ENCODE assay signal across 8 cellular contexts in the genomic region with DNA sequence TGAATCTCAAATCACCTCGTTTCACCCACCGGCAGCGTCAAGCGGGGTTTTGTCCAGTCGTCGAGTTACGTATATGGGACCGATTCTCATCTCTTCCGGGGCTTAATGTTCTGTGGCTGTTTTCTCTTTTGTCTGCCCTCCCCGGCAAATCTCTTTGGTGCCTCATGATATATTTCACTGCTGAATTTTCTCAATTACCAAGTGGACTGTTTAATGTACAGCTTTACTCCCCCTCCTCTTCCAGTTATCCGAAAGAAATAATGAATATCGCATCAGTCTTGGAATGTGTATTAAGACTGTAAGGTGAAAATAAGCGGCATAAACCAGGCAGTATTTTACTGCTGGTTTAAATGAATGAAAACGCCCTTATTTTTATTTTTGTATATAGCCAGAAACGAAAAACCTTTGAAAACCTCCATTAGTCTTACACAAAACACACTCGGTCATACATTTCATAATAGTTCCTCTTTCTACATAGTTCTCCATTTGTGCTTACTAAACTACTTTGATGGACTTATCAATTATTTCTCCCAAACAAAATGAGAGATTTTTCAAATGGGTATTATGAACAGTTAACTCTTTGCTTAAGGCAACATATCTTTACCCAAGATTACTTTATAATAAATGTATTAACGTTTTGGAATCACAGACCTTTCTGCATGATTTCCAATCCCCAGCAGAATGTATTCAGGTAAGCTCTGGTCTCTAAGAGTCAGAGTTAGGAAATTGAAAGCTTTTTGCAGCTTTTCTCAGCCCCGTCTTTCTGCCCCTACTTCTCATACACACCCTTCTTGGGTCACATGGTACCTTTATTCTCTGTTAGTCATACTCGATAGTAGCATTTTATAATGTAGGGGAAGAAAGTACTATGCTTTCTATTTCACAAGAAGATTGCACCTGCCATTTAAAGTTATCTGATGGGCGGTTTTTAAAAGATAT. TPM values are rescaled to one million over a fixed set of nuclear protein-coding genes. Genes with fewer than 3 reads are reported as not detected.
A peak's percentile ranks its signal among the peaks of the same experiment; 100 is the strongest.
DNase-seq lines count a peak whose midpoint lies in the region; ATAC-seq and TF ChIP-seq lines count a peak whose summit lies in the region.

No MANE protein-coding gene starts in this region.

- peaks cover 6% of the 10 kb centered on the region for H3K36me3 ChIP-seq in mesodermal cell (ENCODE audit: control insufficient read depth, insufficient read depth, low read length)

- peaks cover 8% of the 10 kb centered on the region for H3K36me3 Mint-ChIP-seq in central memory CD8-positive, alpha-beta T cell (ENCODE audit: insufficient read depth)

- no peaks in the 10 kb centered on the region for H3K9me3 ChIP-seq in AG04450 (ENCODE audit: control insufficient read depth, insufficient read depth, low read length)
- H3K9me3 ChIP-seq in mesodermal cell (ENCODE audit: control insufficient read depth, low read length): no peaks in the 10 kb centered on the region

- H3K4me3 ChIP-seq in AG04450 (ENCODE audit: low read depth, low read length) (peak overlapping the region; percentile 74), mesodermal cell (ENCODE audit: extremely low read depth, insufficient read depth, low read length, poor library complexity, severe bottlenecking) (peak overlapping the region; percentile 62)

- DNase-seq in AG04450 (ENCODE audit: low read depth, low spot score) (no peak), OCI-M1 (lab: John Stamatoyannopoulos, UW) (peak; percentile 75), NCI-H2227 treated with DMSO at 0.1 percent for 48 hours (lab: John Stamatoyannopoulos, UW) (no peak), T-helper 9 cell (no peak)
- peak in 1 of 2 donors; percentile 13 for DNase-seq in central memory CD8-positive, alpha-beta T cell (ENCODE audit: low spot score in 2 of 2)

- peak overlapping the region; percentile 98 for H3K4me3 Mint-ChIP-seq in central memory CD8-positive, alpha-beta T cell

- H3K4me1 Mint-ChIP-seq in central memory CD8-positive, alpha-beta T cell: peaks cover 10% of the 10 kb centered on the region

- POLR2A ChIA-PET in AG04450 (lab: Yijun Ruan, JAX): interaction anchor here (0.5 kb wide), 1 partner anchor 1002 kb away, joined by 6 read pairs; no protein-coding TSS in a partner anchor

- WGBS in mesodermal cell (ENCODE audit: insufficient coverage in 2 of 2), 2 experiments: 0 to 2% methylated on average over 8 to 11 of the region's 20 CpGs

- H3K27me3 Mint-ChIP-seq in central memory CD8-positive, alpha-beta T cell: no peaks in the 10 kb centered on the region

- H3K27ac ChIP-seq in AG04450 (ENCODE audit: low read depth, low read length): peak overlapping the region; percentile 87
- peak overlapping the region; percentile 89 for H3K27ac ChIP-seq in mesodermal cell (ENCODE audit: low read depth, low read length, severe bottlenecking)

- H3K27me3 ChIP-seq in AG04450 (ENCODE audit: control insufficient read depth, insufficient read depth, low read length): no peaks in the 10 kb centered on the region

- no peak for TF ChIP-seq CTCF in AG04450 (IDR thresholded peaks at IDR 0.05; ENCODE audit: low read depth, low read length)

- H3K9me3 Mint-ChIP-seq in central memory CD8-positive, alpha-beta T cell: no peaks in the 10 kb centered on the region

- ATAC-seq in GM18511 (IDR thresholded peaks at IDR 0.05; ENCODE audit: unreplicated experiment) (peak; percentile 25), HG03439 (IDR thresholded peaks at IDR 0.05; ENCODE audit: unreplicated experiment) (no peak)
- peak; percentile 31 for ATAC-seq in central memory CD8-positive, alpha-beta T cell (replicated peaks; ENCODE audit: extremely low read depth, poor library complexity, severe bottlenecking)

- CTCF ChIA-PET in AG04450 (lab: Charles Lee): interaction anchor here (1.0 to 1.7 kb wide), 3 partner anchors 13 to 256 kb away, joined by 3 to 4 read pairs (median 4); no protein-coding TSS in a partner anchor

- peak overlapping the region; percentile 95 for H3K27ac Mint-ChIP-seq in central memory CD8-positive, alpha-beta T cell (ENCODE audit: low read depth)

- H3K4me1 ChIP-seq in mesodermal cell (ENCODE audit: control insufficient read depth, insufficient read depth, low read length, poor library complexity, severe bottlenecking): peaks cover 4% of the 10 kb centered on the region

RNA-seq across cellular contexts. Expression of gene RP2, which starts 1.0 kb away (rescaled TPM):
- polyA plus RNA-seq in AG04450 (2011; rRNA removed): 12.5 and 16.6 TPM in 2 replicates
- polyA minus RNA-seq in AG04450 (2011; rRNA and poly(A)+ RNA removed): 7.0 and 11.0 TPM in 2 replicates
- polyA plus RNA-seq in mesodermal cell (2013, experiment 1 of 2): 17.0 TPM
- polyA plus RNA-seq in mesodermal cell (2013, experiment 2 of 2): 16.4 TPM
